Comparison of ENCODE assay signal across 8 cellular contexts in the genomic region with DNA sequence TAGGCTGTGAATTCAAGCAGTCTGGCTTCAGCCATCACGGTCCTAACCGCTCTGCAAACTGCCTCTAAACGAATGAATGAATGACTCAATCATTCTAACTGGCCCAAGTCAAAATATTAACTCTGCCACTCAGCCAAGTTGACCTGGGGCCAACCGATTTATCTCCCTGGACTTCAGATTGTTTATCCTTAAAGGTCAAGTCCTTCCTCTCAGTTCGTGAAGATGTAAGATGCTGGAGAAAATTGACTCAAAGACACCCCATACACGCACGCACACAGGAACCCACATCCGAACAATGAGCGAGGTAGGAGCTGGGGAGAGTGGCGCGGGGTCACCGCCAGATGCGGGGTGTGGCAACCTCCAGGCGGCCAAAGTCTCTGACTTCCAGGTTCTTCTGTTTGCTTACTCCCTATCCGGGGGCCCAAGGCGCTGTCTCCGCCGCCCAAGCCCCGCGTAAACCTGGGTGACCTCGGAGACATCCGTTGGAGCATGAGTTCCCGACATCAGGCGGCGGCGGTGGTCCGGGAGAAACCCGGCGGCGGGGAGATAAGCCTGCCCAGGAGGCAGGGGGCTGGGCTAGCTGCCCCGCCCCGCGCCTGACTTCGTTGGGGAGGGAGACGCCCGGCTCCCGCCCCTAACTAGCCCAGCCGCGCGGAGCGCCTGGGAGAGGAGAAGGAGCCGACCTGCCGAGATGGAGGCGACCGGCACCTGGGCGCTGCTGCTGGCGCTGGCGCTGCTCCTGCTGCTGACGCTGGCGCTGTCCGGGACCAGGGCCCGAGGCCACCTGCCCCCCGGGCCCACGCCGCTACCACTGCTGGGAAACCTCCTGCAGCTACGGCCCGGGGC. TPM values are rescaled to one million over a fixed set of nuclear protein-coding genes. Genes with fewer than 3 reads are reported as not detected.
DNase-seq lines count a peak whose midpoint lies in the region; ATAC-seq and TF ChIP-seq lines count a peak whose summit lies in the region.
"Had no signal": no experiment of that assay in that cellular context is flagged by ENCODE, and none has a peak within 500 bp of the region (broad histone marks: within the 10 kb centered on the region; RNA-seq: fewer than 3 reads in every experiment).

A gene with protein sequence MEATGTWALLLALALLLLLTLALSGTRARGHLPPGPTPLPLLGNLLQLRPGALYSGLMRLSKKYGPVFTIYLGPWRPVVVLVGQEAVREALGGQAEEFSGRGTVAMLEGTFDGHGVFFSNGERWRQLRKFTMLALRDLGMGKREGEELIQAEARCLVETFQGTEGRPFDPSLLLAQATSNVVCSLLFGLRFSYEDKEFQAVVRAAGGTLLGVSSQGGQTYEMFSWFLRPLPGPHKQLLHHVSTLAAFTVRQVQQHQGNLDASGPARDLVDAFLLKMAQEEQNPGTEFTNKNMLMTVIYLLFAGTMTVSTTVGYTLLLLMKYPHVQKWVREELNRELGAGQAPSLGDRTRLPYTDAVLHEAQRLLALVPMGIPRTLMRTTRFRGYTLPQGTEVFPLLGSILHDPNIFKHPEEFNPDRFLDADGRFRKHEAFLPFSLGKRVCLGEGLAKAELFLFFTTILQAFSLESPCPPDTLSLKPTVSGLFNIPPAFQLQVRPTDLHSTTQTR (plus strand): TSS at position 646 of the 846 bp plus-strand sequence. CDS start 46 bp downstream, at position 692.

- no peak within 1 kb of the TSS for H3K9ac ChIP-seq in skeletal muscle satellite cell (ENCODE audit: low read depth, low read length)

- H3K9me3 ChIP-seq in heart right ventricle: no peaks in the 10 kb centered on the region
- no peaks in the 10 kb centered on the region for H3K9me3 ChIP-seq in skeletal muscle satellite cell (replicated peaks; ENCODE audit: low read length)
- H3K9me3 ChIP-seq: SJSA1 had no signal

- peak in 4 of 8 donors; percentile 19 to 51 (median 38) for ATAC-seq in heart right ventricle
- no peak for ATAC-seq in GM21515 (IDR thresholded peaks at IDR 0.05; ENCODE audit: unreplicated experiment)
- no peak for ATAC-seq in HG03139 (IDR thresholded peaks at IDR 0.05; ENCODE audit: unreplicated experiment)
- no peak for ATAC-seq in HG03439 (IDR thresholded peaks at IDR 0.05; ENCODE audit: unreplicated experiment)

- H3K4me1 ChIP-seq in heart right ventricle: peaks cover 0 to 29% (median 4%) of the 10 kb centered on the region in 9 donors
- H3K4me1 ChIP-seq in skeletal muscle satellite cell (ENCODE audit: control insufficient read depth, insufficient read depth, low read length): no peaks in the 10 kb centered on the region

- H3K27ac Mint-ChIP-seq in HFFc6: no peak within 1 kb of the TSS
- H3K27ac Mint-ChIP-seq in activated CD4-positive, alpha-beta memory T cell treated with anti-CD3 and anti-CD28 coated beads, Interleukin-2, amount 10 ng/mL, durations not matched to agents 7 days and 5 days: no peak within 1 kb of the TSS

- no peak for TF ChIP-seq CTCF in HFFc6 (IDR thresholded peaks at IDR 0.05)
- TF ChIP-seq CTCF in heart right ventricle (IDR thresholded peaks at IDR 0.05): no peak

- DNase-seq in HFFc6: no peak
- peak; percentile 27 for DNase-seq in activated CD4-positive, alpha-beta memory T cell treated with anti-CD3 and anti-CD28 coated beads, Interleukin-2, amount 10 ng/mL, durations not matched to agents 7 days and 5 days
- no peak for DNase-seq in heart right ventricle

- intact Hi-C loops in heart right ventricle (cut with DNase I): no loop called here

- WGBS in heart right ventricle, 2 donors: 4 to 5% methylated on average over 54 to 57 of the region's 57 CpGs

- POLR2A ChIA-PET in activated CD4-positive, alpha-beta memory T cell treated with anti-CD3 and anti-CD28 coated beads, Interleukin-2, amount 10 ng/mL, durations not matched to agents 7 days and 5 days (lab: Charles Lee): interaction anchor here (1.0 kb wide), 1 partner anchor 70 kb away, joined by 3 read pairs; no protein-coding TSS in a partner anchor

- H3K4me1 Mint-ChIP-seq in HFFc6 (ENCODE audit: low read depth): peaks cover 26% of the 10 kb centered on the region
- H3K4me1 Mint-ChIP-seq in activated CD4-positive, alpha-beta memory T cell treated with anti-CD3 and anti-CD28 coated beads, Interleukin-2, amount 10 ng/mL, durations not matched to agents 7 days and 5 days: peaks cover 16% of the 10 kb centered on the region

- H3K27me3 Mint-ChIP-seq in HFFc6 (ENCODE audit: insufficient read depth): peaks cover 36% of the 10 kb centered on the region
- peaks cover 44% of the 10 kb centered on the region for H3K27me3 Mint-ChIP-seq in activated CD4-positive, alpha-beta memory T cell treated with anti-CD3 and anti-CD28 coated beads, Interleukin-2, amount 10 ng/mL, durations not matched to agents 7 days and 5 days

- peak within 1 kb of the TSS; percentile 56 for H3K4me2 ChIP-seq in skeletal muscle satellite cell (ENCODE audit: low read length)

- H3K4me3 ChIP-seq in heart right ventricle (peak within 1 kb of the TSS in 7 of 10 donors; percentile 16 to 45 (median 24)), skeletal muscle satellite cell (ENCODE audit: low read length) (peak within 1 kb of the TSS; percentile 13)
- H3K4me3 ChIP-seq: SJSA1 had no signal

- H3K27me3 ChIP-seq in heart right ventricle (peaks cover 0 to 82% (median 63%) of the 10 kb centered on the region in 7 donors), skeletal muscle satellite cell (ENCODE audit: control insufficient read depth, insufficient read depth, low read length) (peaks cover 53% of the 10 kb centered on the region)

- H3K36me3 ChIP-seq in heart right ventricle (no peaks in the 10 kb centered on the region), skeletal muscle satellite cell (ENCODE audit: insufficient read depth, low read length) (no peaks in the 10 kb centered on the region)
- H3K36me3 ChIP-seq: SJSA1 had no signal

- H3K27ac ChIP-seq in heart right ventricle: no peak within 1 kb of the TSS
- H3K27ac ChIP-seq: SJSA1 had no signal

- no peaks in the 10 kb centered on the region for H3K9me3 Mint-ChIP-seq in HFFc6
- no peaks in the 10 kb centered on the region for H3K9me3 Mint-ChIP-seq in activated CD4-positive, alpha-beta memory T cell treated with anti-CD3 and anti-CD28 coated beads, Interleukin-2, amount 10 ng/mL, durations not matched to agents 7 days and 5 days

- H3K36me3 Mint-ChIP-seq in HFFc6 (ENCODE audit: low read depth): no peaks in the 10 kb centered on the region
- no peaks in the 10 kb centered on the region for H3K36me3 Mint-ChIP-seq in activated CD4-positive, alpha-beta memory T cell treated with anti-CD3 and anti-CD28 coated beads, Interleukin-2, amount 10 ng/mL, durations not matched to agents 7 days and 5 days (ENCODE audit: low read depth)

- peak within 1 kb of the TSS; percentile 60 for H3K4me3 Mint-ChIP-seq in HFFc6
- peak within 1 kb of the TSS; percentile 40 for H3K4me3 Mint-ChIP-seq in activated CD4-positive, alpha-beta memory T cell treated with anti-CD3 and anti-CD28 coated beads, Interleukin-2, amount 10 ng/mL, durations not matched to agents 7 days and 5 days

- CTCF ChIA-PET in activated CD4-positive, alpha-beta memory T cell treated with anti-CD3 and anti-CD28 coated beads, Interleukin-2, amount 10 ng/mL, durations not matched to agents 7 days and 5 days (lab: Charles Lee): no interaction called here

RNA-seq across cellular contexts. Expression of the gene that starts here (rescaled TPM):
- 1 to 10 TPM in 3 of 6 experiments, under 1 TPM in 3; 0.65 to 1.6 (median 1.1) TPM for total RNA-seq in HFFc6 (2021; fragmentation: NEBNext Ultra II Directional; extraction: Animal tissue kit (Norgen Biotek cat#: 25700))
- total RNA-seq in activated CD4-positive, alpha-beta memory T cell treated with anti-CD3 and anti-CD28 coated beads, Interleukin-2, amount 10 ng/mL, durations not matched to agents 7 days and 5 days: 1 to 10 TPM in 1 of 2 experiments, under 1 TPM in 1; 0.68 to 1.6 TPM
- total RNA-seq in heart right ventricle: 1 to 10 TPM in 1 of 10 donors, under 1 TPM in 4, not detected in 5; 0.42 to 1.1 (median 0.59) TPM
- polyA plus RNA-seq in heart right ventricle: under 1 TPM; 0.29 to 0.30 TPM
- total RNA-seq in skeletal muscle satellite cell (2012; rRNA removed): not detected in 2 replicates
- total RNA-seq: SJSA1 had no signal
